In the genomic region with DNA sequence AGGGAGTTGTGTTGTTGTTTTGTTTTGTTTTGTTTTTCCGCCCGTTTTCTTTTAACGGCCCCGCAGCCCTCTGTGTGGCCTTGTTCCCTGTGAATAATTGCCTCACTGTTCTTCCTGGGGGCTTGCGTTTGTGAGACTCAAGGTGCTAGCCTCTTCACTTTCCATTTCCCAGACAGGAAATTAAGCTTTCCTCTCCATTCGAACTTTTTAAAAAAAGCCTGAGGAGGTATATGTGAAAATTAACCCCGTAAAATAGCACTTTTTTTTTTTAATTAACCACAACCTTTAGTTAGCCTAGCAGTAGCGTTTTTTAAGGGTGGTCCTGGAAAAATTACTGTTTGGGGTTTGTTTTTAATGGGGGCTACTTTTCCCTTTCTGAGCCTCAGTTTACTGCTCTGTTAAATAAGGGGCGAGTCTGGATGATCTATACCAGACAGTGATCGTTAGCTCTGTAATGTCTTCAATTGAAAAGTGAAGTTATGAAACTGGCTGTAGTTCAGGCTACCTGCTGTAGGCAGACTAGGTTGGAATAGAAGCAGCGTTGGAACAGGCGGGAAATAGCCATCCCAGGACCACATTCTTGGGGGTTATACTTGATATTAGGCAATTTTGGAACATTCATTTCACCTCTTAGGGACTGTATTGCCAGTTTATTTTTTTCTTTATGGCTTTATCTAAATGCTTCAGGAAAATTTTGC, we compare ENCODE assay signal across 7 cellular contexts. TPM values are rescaled to one million over a fixed set of nuclear protein-coding genes. Genes with fewer than 3 reads are reported as not detected.
DNase-seq lines count a peak whose midpoint lies in the region; ATAC-seq and TF ChIP-seq lines count a peak whose summit lies in the region.

No MANE protein-coding gene starts in this region.

- intact Hi-C loops in tibial artery (cut with DNase I; ENCODE audit: low total_unique reads), result no loop called here

- H3K9me3 Mint-ChIP-seq in activated T-helper 17 cell treated with anti-CD3 and anti-CD28 coated beads, Interleukin-2, amount 50 U/mL, for 72 hours, result no peaks in the 10 kb centered on the region

- peaks cover 58% of the 10 kb centered on the region for H3K36me3 Mint-ChIP-seq in activated T-helper 17 cell treated with anti-CD3 and anti-CD28 coated beads, Interleukin-2, amount 50 U/mL, for 72 hours (ENCODE audit: low read depth)

- H3K4me3 ChIP-seq in tibial artery, result peak overlapping the region; percentile 72 to 92

- H3K27me3 Mint-ChIP-seq in activated T-helper 17 cell treated with anti-CD3 and anti-CD28 coated beads, Interleukin-2, amount 50 U/mL, for 72 hours, result no peaks in the 10 kb centered on the region

- H3K9me3 ChIP-seq in tibial artery, result no peaks in the 10 kb centered on the region

- no peaks in the 10 kb centered on the region for H3K27me3 ChIP-seq in tibial artery

- H3K4me1 ChIP-seq in tibial artery, result peaks cover 0 to 75% (median 45%) of the 10 kb centered on the region in 4 donors

- H3K27ac ChIP-seq in tibial artery, result peak overlapping the region; percentile 88 to 91

- H3K4me3 Mint-ChIP-seq in activated T-helper 17 cell treated with anti-CD3 and anti-CD28 coated beads, Interleukin-2, amount 50 U/mL, for 72 hours, result peak overlapping the region; percentile 98

- TF ChIP-seq CTCF in tibial artery (IDR thresholded peaks at IDR 0.05), result no peak

- H3K4me1 Mint-ChIP-seq in activated T-helper 17 cell treated with anti-CD3 and anti-CD28 coated beads, Interleukin-2, amount 50 U/mL, for 72 hours, result peaks cover 21% of the 10 kb centered on the region

- peak; percentile 30 for DNase-seq in iris pigment epithelial cell (ENCODE audit: low read depth)
- no peak for DNase-seq in tibial artery
- no peak for DNase-seq in stimulated activated CD4-positive, alpha-beta T cell treated with anti-CD3 and anti-CD28 coated beads, Interleukin-4, amount 100 ng/mL, for 24 hours
- DNase-seq in NCI-H187 treated with DMSO at 0.1 percent for 48 hours (lab: John Stamatoyannopoulos, UW), result no peak

- peak overlapping the region; percentile 99 for H3K27ac Mint-ChIP-seq in activated T-helper 17 cell treated with anti-CD3 and anti-CD28 coated beads, Interleukin-2, amount 50 U/mL, for 72 hours

- peak; percentile 12 for ATAC-seq in GM18907 (IDR thresholded peaks at IDR 0.05; ENCODE audit: unreplicated experiment)
- peak; percentile 6 for ATAC-seq in HG03280 (IDR thresholded peaks at IDR 0.05; ENCODE audit: unreplicated experiment)
- ATAC-seq in activated T-helper 17 cell treated with anti-CD3 and anti-CD28 coated beads, Interleukin-2, amount 50 U/mL, for 72 hours (replicated peaks), result peak; percentile 18

- no peaks in the 10 kb centered on the region for H3K36me3 ChIP-seq in tibial artery

RNA-seq across cellular contexts. Expression of a gene that starts 1.7 kb away (rescaled TPM):
- total RNA-seq in activated T-helper 17 cell treated with anti-CD3 and anti-CD28 coated beads, Interleukin-2, amount 50 U/mL, for 72 hours, result 100 to 1,000 TPM in 1 of 2 donors, 10 to 100 TPM in 1; 95.3 to 130 TPM

RNA-seq across cellular contexts. Expression of a gene that starts 39.8 kb away (rescaled TPM):
- 10 to 100 TPM; 19.1 to 23.0 TPM for total RNA-seq in activated T-helper 17 cell treated with anti-CD3 and anti-CD28 coated beads, Interleukin-2, amount 50 U/mL, for 72 hours
